Comparison of ENCODE assay signal across 19 cellular contexts in genomic region chr13:78960881-78961280, GRCh38.
"Had no signal": no experiment of that assay in that cellular context is flagged by ENCODE, and none has a peak within 500 bp of the region (broad histone marks: within the 10 kb centered on the region; RNA-seq: fewer than 3 reads in every experiment).

No MANE protein-coding gene starts in this region.

- H3K9me3 ChIP-seq: colonic mucosa, esophagus squamous epithelium, gastroesophageal sphincter, left ventricle myocardium inferior, neutrophil, right atrium auricular region, uterus had no signal

- H3K4me3 Mint-ChIP-seq: naive B cell, nephron progenitor cell had no signal

- ATAC-seq: gastroesophageal sphincter had no signal

- H3K4me3 ChIP-seq: colonic mucosa, esophagus squamous epithelium, gastroesophageal sphincter, left ventricle myocardium inferior, right atrium auricular region, uterus had no signal

- H3K9me3 Mint-ChIP-seq: naive B cell, nephron progenitor cell had no signal

- H3K27ac Mint-ChIP-seq: naive B cell, nephron progenitor cell had no signal

- H3K27me3 ChIP-seq: colonic mucosa, esophagus squamous epithelium, neutrophil, right atrium auricular region, uterus had no signal

- H3K36me3 Mint-ChIP-seq: naive B cell had no signal

- H3K27ac ChIP-seq: colonic mucosa, esophagus squamous epithelium, gastroesophageal sphincter, left ventricle myocardium inferior, neutrophil, right atrium auricular region, uterus had no signal

- H3K36me3 ChIP-seq: colonic mucosa, esophagus squamous epithelium, gastroesophageal sphincter, left ventricle myocardium inferior, neutrophil, right atrium auricular region, uterus had no signal

- H3K4me1 Mint-ChIP-seq: naive B cell had no signal

- DNase-seq: colonic mucosa; dermis blood vessel endothelial cell; esophagus squamous epithelium; foreskin fibroblast; glutamatergic neuron; islet precursor cell; left ventricle myocardium inferior; mesendoderm; naive B cell; nephron progenitor cell; posterior cingulate gyrus; small intestine; stimulated activated CD4-positive, alpha-beta T cell treated with anti-CD3 and anti-CD28 coated beads, Interleukin-2, amount 100 ng/mL, for 48 hours; stimulated activated naive CD4-positive, alpha-beta T cell treated with Interleukin-2 at 50 U/mL for 16 hours; trophoblast cell; uterus had no signal

- H3K4me1 ChIP-seq: colonic mucosa, esophagus squamous epithelium, gastroesophageal sphincter, left ventricle myocardium inferior, right atrium auricular region, uterus had no signal
